19 cellular contexts compared by ENCODE assay signal in the genomic region with DNA sequence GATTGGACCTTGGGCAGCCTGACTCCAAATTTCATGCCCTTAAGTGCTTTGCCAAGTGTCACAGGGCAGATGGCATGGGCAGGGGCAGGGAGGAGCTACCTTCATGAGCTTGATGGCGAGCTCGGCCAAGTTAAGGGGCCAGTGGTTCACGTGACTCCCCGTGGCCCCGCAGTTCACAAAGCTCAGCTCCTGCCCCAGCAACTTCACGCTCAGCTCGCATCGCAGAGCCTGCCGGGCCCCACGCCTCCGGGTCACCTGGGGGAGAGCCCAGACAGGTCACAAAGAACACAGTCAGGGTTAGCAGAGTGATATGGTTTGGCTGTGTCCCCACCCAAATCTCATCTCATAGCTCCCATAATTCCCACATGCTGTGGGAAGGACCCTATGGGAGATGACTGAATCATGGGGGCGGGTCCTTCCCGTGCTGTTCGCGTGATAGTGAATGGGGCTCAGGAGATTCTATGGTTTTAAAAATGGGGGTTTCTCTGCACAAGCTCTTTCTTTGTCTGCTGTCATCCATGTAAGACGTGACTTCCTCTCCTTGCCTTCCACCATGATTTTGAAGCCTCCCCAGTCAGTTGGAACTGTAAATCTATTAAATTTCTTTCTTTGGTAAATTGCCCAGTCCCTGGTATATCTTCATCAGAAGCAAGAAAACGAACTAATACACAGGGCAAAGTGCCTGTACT.
DNase-seq lines count a peak whose midpoint lies in the region; ATAC-seq, FAIRE-seq and TF ChIP-seq lines count a peak whose summit lies in the region.
"Had no signal": no experiment of that assay in that cellular context is flagged by ENCODE, and none has a peak within 500 bp of the region (broad histone marks: within the 10 kb centered on the region; RNA-seq: fewer than 3 reads in every experiment).

No MANE protein-coding gene starts in this region.

- no peak overlapping the region for H2BK120ac ChIP-seq in neuronal stem cell (ENCODE audit: low read depth, low read length)

- intact Hi-C loops in K562 (cut with micrococcal nuclease) (no loop called here), HepG2 (cut with micrococcal nuclease; ENCODE audit: unreplicated experiment) (no loop called here), aorta (cut with DNase I) (no loop called here), PC-9 (cut with micrococcal nuclease; ENCODE audit: unreplicated experiment) (no loop called here)

- peak overlapping the region; percentile 25 for H2BK15ac ChIP-seq in neuronal stem cell (ENCODE audit: low read length)

- FAIRE-seq in K562 (lab: Jason Lieb, UNC), result no peak
- no peak for FAIRE-seq in HepG2 (lab: Jason Lieb, UNC)
- FAIRE-seq: G401.6, GM12892 had no signal

- H3K4me3 ChIP-seq in K562 (no peak overlapping the region), HepG2 (replicated peaks in 1 of 3; ENCODE audit: insufficient read depth in 1 of 3, low read depth in 2 of 3, low read length in 3 of 3) (no peak overlapping the region), neuronal stem cell (ENCODE audit: low read length in 2 of 2) (no peak overlapping the region), aorta (ENCODE audit: low read length in 2 of 2) (no peak overlapping the region), PC-9 (no peak overlapping the region)
- H3K4me3 ChIP-seq: BLaER1 had no signal

- H3K79me2 ChIP-seq in K562 (ENCODE audit: control insufficient read depth, insufficient read depth, low read length) (no peaks in the 10 kb centered on the region), HepG2 (ENCODE audit: insufficient read depth, low read length) (no peaks in the 10 kb centered on the region), PC-9 (ENCODE audit: low read depth) (no peaks in the 10 kb centered on the region)

- TF ChIP-seq RAD21 in K562 (CRISPR knock-in tag; conservative IDR thresholded peaks at IDR 0.05 in 1 of 2, IDR thresholded peaks at IDR 0.05 in 1 of 2), result no peak
- TF ChIP-seq RAD21 in HepG2 (CRISPR knock-in tag; IDR thresholded peaks at IDR 0.05), result no peak

- H2AK5ac ChIP-seq in neuronal stem cell (ENCODE audit: low read depth, low read length), result no peak overlapping the region

- BruUV-seq in K562 (replicated peaks; lab: Mats Ljungman, UMichigan), result no TSS peak
- BruUV-seq in HepG2 (replicated peaks; lab: Mats Ljungman, UMichigan), result no TSS peak
- BruUV-seq in PC-9 (replicated peaks; lab: Mats Ljungman, UMichigan), result no TSS peak

- no peak overlapping the region for H3K18ac ChIP-seq in neuronal stem cell (ENCODE audit: low read length)

- H3K14ac ChIP-seq in neuronal stem cell (ENCODE audit: low read length), result no peak overlapping the region

- TF ChIP-seq CTCF in K562 (IDR thresholded peaks at IDR 0.05 in 2 of 3, conservative IDR thresholded peaks at IDR 0.05 in 1 of 3; ENCODE audit: insufficient read depth in 2 of 3, low read depth in 1 of 3, low read length in 3 of 3), result no peak
- TF ChIP-seq CTCF in HepG2 (CRISPR knock-in tag; IDR thresholded peaks at IDR 0.05), result no peak
- TF ChIP-seq CTCF in PC-9 (conservative IDR thresholded peaks at IDR 0.05), result no peak

- H4K20me1 ChIP-seq in K562 (replicated peaks; ENCODE audit: control insufficient read depth, insufficient read depth, low read length) (no peaks in the 10 kb centered on the region), HepG2 (ENCODE audit: insufficient read depth, low read length) (no peaks in the 10 kb centered on the region), PC-9 (ENCODE audit: insufficient read depth) (no peaks in the 10 kb centered on the region)
- H4K20me1 ChIP-seq: BLaER1 had no signal

- peaks cover 0 to 8% of the 10 kb centered on the region in 2 experiments; a peak in 2 of 5 replicates for H3K4me1 ChIP-seq in K562 (replicated peaks in 1 of 2; ENCODE audit: control insufficient read depth in 2 of 2, insufficient read depth in 2 of 2, low read length in 2 of 2)
- H3K4me1 ChIP-seq in HepG2 (ENCODE audit: insufficient read depth, low read length), result peaks cover 32% of the 10 kb centered on the region
- H3K4me1 ChIP-seq in neuronal stem cell (ENCODE audit: control insufficient read depth in 2 of 2, insufficient read depth in 1 of 2, low read depth in 1 of 2, low read length in 2 of 2), result peaks cover 0 to 3% of the 10 kb centered on the region in 2 donors
- H3K4me1 ChIP-seq in aorta (ENCODE audit: control insufficient read depth in 1 of 2, insufficient read depth in 2 of 2, low read length in 2 of 2), result no peaks in the 10 kb centered on the region
- 0 out of 2 replicates have a peak, but pooled peaks cover 5% of the 10 kb centered on the region for H3K4me1 ChIP-seq in PC-9 (replicated peaks; ENCODE audit: insufficient read depth)
- H3K4me1 ChIP-seq: BLaER1 had no signal

- POLR2A ChIA-PET in K562 (lab: Yijun Ruan, JAX), result interaction anchor here (0.6 kb wide), 1 partner anchor 123 kb away, joined by 3 read pairs; no protein-coding TSS in a partner anchor
- POLR2A ChIA-PET in HepG2 (lab: Yijun Ruan, JAX), result interaction anchor here (0.6 to 1.0 kb wide), 2 partner anchors 111 to 162 kb away, joined by 3 to 5 read pairs; no protein-coding TSS in a partner anchor
- POLR2A ChIA-PET in PC-9 (lab: Charles Lee; ENCODE audit: unreplicated experiment), result no interaction called here

- H3K36me3 ChIP-seq in K562 (ENCODE audit: control insufficient read depth, insufficient read depth, low read length) (no peaks in the 10 kb centered on the region), HepG2 (replicated peaks in 1 of 2; ENCODE audit: control insufficient read depth in 1 of 2, insufficient read depth in 2 of 2, low read length in 2 of 2) (no peaks in the 10 kb centered on the region), neuronal stem cell (replicated peaks in 1 of 2; ENCODE audit: control insufficient read depth in 2 of 2, insufficient read depth in 2 of 2, low read length in 2 of 2) (peaks cover 0 to 3% of the 10 kb centered on the region in 2 donors), aorta (ENCODE audit: control insufficient read depth in 1 of 2, insufficient read depth in 2 of 2, low read length in 1 of 2) (no peaks in the 10 kb centered on the region), PC-9 (ENCODE audit: low read depth) (no peaks in the 10 kb centered on the region)
- H3K36me3 ChIP-seq: BLaER1 had no signal

- no peak overlapping the region for H2BK5ac ChIP-seq in neuronal stem cell (ENCODE audit: low read length)

- H3K4me2 ChIP-seq in K562 (ENCODE audit: insufficient read depth, low read length) (no peak overlapping the region), HepG2 (ENCODE audit: low read depth, low read length) (no peak overlapping the region), neuronal stem cell (ENCODE audit: insufficient read depth, low read length, poor library complexity, severe bottlenecking) (no peak overlapping the region), PC-9 (no peak overlapping the region)
- H3K4me2 ChIP-seq: BLaER1 had no signal

- peaks cover 10% of the 10 kb centered on the region; the same call in 1 of the 2 replicates for H3F3A ChIP-seq in PC-9 (ENCODE audit: insufficient read depth, low read depth)

- no peak overlapping the region for H4K8ac ChIP-seq in neuronal stem cell (ENCODE audit: low read depth, low read length)

- H3K79me1 ChIP-seq in neuronal stem cell (ENCODE audit: low read depth, low read length), result no peaks in the 10 kb centered on the region

- no peak for TF ChIP-seq POLR2A in K562 (conservative IDR thresholded peaks at IDR 0.05)
- no peak for TF ChIP-seq POLR2A in HepG2 (IDR thresholded peaks at IDR 0.05; ENCODE audit: insufficient read depth in 1 of 2, low read depth in 2 of 2, low read length in 2 of 2)

- TF ChIP-seq EP300 in K562 (IDR thresholded peaks at IDR 0.05; ENCODE audit: low read length) (no peak), HepG2 (IDR thresholded peaks at IDR 0.05; ENCODE audit: low read depth in 2 of 2, low read length in 2 of 2) (no peak), HepG2 (CRISPR knock-in tag; IDR thresholded peaks at IDR 0.05; ENCODE audit: borderline replicate concordance) (no peak)

- H3K9me3 ChIP-seq in K562 (replicated peaks; ENCODE audit: control insufficient read depth, insufficient read depth, low read depth, low read length) (no peaks in the 10 kb centered on the region), HepG2 (ENCODE audit: low read length) (no peaks in the 10 kb centered on the region), neuronal stem cell (replicated peaks in 1 of 2; ENCODE audit: control insufficient read depth in 2 of 2, insufficient read depth in 1 of 2, low read depth in 1 of 2, low read length in 2 of 2) (peaks cover 2 to 4% of the 10 kb centered on the region in 2 donors), aorta (ENCODE audit: control insufficient read depth, low read length) (no peaks in the 10 kb centered on the region), PC-9 (ENCODE audit: insufficient read depth, low read depth) (no peaks in the 10 kb centered on the region)
- H3K9me3 ChIP-seq: Caco-2 had no signal

- no peak overlapping the region for H3K23ac ChIP-seq in neuronal stem cell (ENCODE audit: low read depth, low read length, poor library complexity)

- H2BK12ac ChIP-seq in neuronal stem cell (ENCODE audit: low read length), result no peak overlapping the region

- H3K4ac ChIP-seq in neuronal stem cell (ENCODE audit: low read length), result peak overlapping the region; percentile 38

- ATAC-seq in K562 (no peak), HepG2 (no peak), aorta (ENCODE audit: low FRiP score) (no peak), HG02870 (IDR thresholded peaks at IDR 0.05; ENCODE audit: unreplicated experiment) (no peak)
- ATAC-seq: CD8-positive, alpha-beta T cell had no signal

- 35% methylated on average over 17 of the region's 17 CpGs for WGBS in K562 (ENCODE audit: insufficient coverage, low coverage, missing lambda C conversion rate)
- 60% methylated on average over 10 of the region's 17 CpGs for WGBS in HepG2 (ENCODE audit: low lambda C conversion rate)
- WGBS in neuronal stem cell (ENCODE audit: extremely low coverage in 2 of 2, insufficient read length in 2 of 2, insufficient replicate concordance in 1 of 2), 2 donors, result no CpG with 5 or more reads among the region's 17 CpGs
- WGBS in aorta, 2 donors, result 90% methylated on average over 17 of the region's 17 CpGs

- DNase-seq in K562 (ENCODE audit: extremely low read depth in 1 of 4, low spot score in 3 of 4), result no peak
- DNase-seq in HepG2 (ENCODE audit: low spot score), result no peak
- no peak for DNase-seq in neuronal stem cell (ENCODE audit: low spot score)
- DNase-seq in aorta, result peak; percentile 20 to 62
- DNase-seq in PC-9, result no peak
- DNase-seq in NCI-H2171 (lab: John Stamatoyannopoulos, UW), result no peak
- DNase-seq: Caco-2; CD4-positive, CD25-positive, alpha-beta regulatory T cell; CD8-positive, alpha-beta T cell; DMS153; DND-41; GOT3; H7; HCEC 1CT had no signal

- no peaks in the 10 kb centered on the region for H3K9me2 ChIP-seq in PC-9 (ENCODE audit: insufficient read depth)

- no peak overlapping the region for H3K27ac ChIP-seq in K562 (ENCODE audit: extremely low read depth, low read depth, low read length)
- no peak overlapping the region for H3K27ac ChIP-seq in HepG2 (ENCODE audit: extremely low read length, insufficient read depth, low read length)
- no peak overlapping the region for H3K27ac ChIP-seq in neuronal stem cell (replicated peaks; ENCODE audit: low read length)
- H3K27ac ChIP-seq in aorta (ENCODE audit: low read depth in 1 of 2, low read length in 2 of 2), result no peak overlapping the region
- H3K27ac ChIP-seq in PC-9, result no peak overlapping the region
- H3K27ac ChIP-seq: BLaER1, C4-2B had no signal

- H2AFZ ChIP-seq in K562 (ENCODE audit: low read depth, low read length), result no peak overlapping the region
- no peak overlapping the region for H2AFZ ChIP-seq in HepG2 (ENCODE audit: low read length)
- no peak overlapping the region for H2AFZ ChIP-seq in neuronal stem cell (ENCODE audit: low read length)
- no peak overlapping the region for H2AFZ ChIP-seq in PC-9

- peak overlapping the region; percentile 65 for H4K91ac ChIP-seq in neuronal stem cell (ENCODE audit: low read depth, low read length, poor library complexity)

- H3K9ac ChIP-seq in K562 (ENCODE audit: insufficient read depth in 1 of 2, low read depth in 2 of 2, low read length in 2 of 2), result no peak overlapping the region
- H3K9ac ChIP-seq in HepG2 (ENCODE audit: insufficient read depth, low read depth, low read length), result no peak overlapping the region
- H3K9ac ChIP-seq in neuronal stem cell (ENCODE audit: low read depth, low read length, poor library complexity), result no peak overlapping the region
- H3K9ac ChIP-seq: BLaER1 had no signal

- H3K27me3 ChIP-seq in K562 (ENCODE audit: control insufficient read depth in 2 of 2, insufficient read depth in 2 of 2, low read length in 2 of 2), result peaks cover 5 to 24% of the 10 kb centered on the region in 2 experiments; a peak in 3 of 5 replicates
- H3K27me3 ChIP-seq in HepG2 (ENCODE audit: control insufficient read depth in 1 of 2, insufficient read depth in 2 of 2, low read length in 2 of 2), result peaks cover 0 to 10% of the 10 kb centered on the region in 2 experiments; a peak in 2 of 5 replicates
- no peaks in the 10 kb centered on the region for H3K27me3 ChIP-seq in neuronal stem cell (ENCODE audit: control insufficient read depth in 3 of 3, insufficient read depth in 3 of 3, low read depth in 1 of 3, low read length in 3 of 3)
- no peaks in the 10 kb centered on the region for H3K27me3 ChIP-seq in aorta (ENCODE audit: control insufficient read depth in 1 of 2, insufficient read depth in 2 of 2, low read length in 1 of 2)
- 0 out of 2 replicates have a peak, but pooled peaks cover 4% of the 10 kb centered on the region for H3K27me3 ChIP-seq in PC-9 (ENCODE audit: insufficient read depth, low read depth)
- H3K27me3 ChIP-seq: BLaER1 had no signal

- no peaks in the 10 kb centered on the region for H3K9me1 ChIP-seq in K562 (ENCODE audit: control insufficient read depth, insufficient read depth, low read length)

- CTCF ChIA-PET in K562 (lab: Yijun Ruan, JAX; ENCODE audit: low intra/inter-chr PET ratio) (no interaction called here), HepG2 (lab: Yijun Ruan, JAX; ENCODE audit: low intra/inter-chr PET ratio, low total read pairs) (no interaction called here), PC-9 (lab: Charles Lee) (no interaction called here)

- in situ Hi-C loops in K562 (cut with MboI), result no loop called here
- in situ Hi-C loops in HepG2 (cut with HindIII; ENCODE audit: extremely low pct_ligation_motif_present, low pct_unique_long_range_greater_than_20kb), result no loop called here

Comparison
In these comparisons a context has a peak if more than half of its experiments do, and no peak if none do; other contexts are left out.
1. DNase-seq: peak in aorta (2 of 2); none in K562 (0 of 4), HepG2 (single experiment), neuronal stem cell (single experiment), PC-9 (0 of 2) and NCI-H2171 (single experiment).